ENCODE assay signal across 25 cellular contexts in the genomic region with DNA sequence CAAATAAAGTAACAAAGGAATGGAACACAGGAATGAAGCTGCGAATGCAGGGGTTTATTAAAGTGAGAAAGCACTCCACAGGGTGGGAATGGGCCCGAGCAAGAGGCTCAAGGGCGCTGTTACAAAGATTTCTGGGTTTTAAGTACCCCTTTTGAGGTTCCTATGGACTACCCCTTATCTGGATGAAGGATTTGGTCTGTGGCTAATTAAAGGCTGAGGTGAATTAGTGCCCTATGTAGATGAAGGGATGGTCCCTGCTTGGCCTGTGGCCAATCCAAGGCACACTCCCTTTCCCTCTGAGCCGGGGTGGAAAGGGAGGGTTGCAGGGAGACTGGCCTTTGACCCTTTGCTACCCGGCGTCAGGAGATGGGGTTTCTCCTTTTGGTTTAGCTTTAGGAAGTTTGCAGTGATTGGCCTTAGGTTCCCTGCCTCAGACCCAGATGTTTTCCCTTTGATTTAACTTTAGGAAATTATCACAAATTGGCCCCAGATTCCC. TPM values are rescaled to one million over a fixed set of nuclear protein-coding genes. Genes with fewer than 3 reads are reported as not detected.
DNase-seq lines count a peak whose midpoint lies in the region; ATAC-seq, FAIRE-seq and TF ChIP-seq lines count a peak whose summit lies in the region.
"Had no signal": no experiment of that assay in that cellular context is flagged by ENCODE, and none has a peak within 500 bp of the region (broad histone marks: within the 10 kb centered on the region; RNA-seq: fewer than 3 reads in every experiment).

No MANE protein-coding gene starts in this region.

- in situ Hi-C loops in K562 (cut with MboI), result no loop called here

- no peaks in the 10 kb centered on the region for H3K9me3 ChIP-seq in K562 (replicated peaks; ENCODE audit: control insufficient read depth, insufficient read depth, low read depth, low read length)
- H3K9me3 ChIP-seq in osteoblast (ENCODE audit: low read depth, low read length), result no peaks in the 10 kb centered on the region
- H3K9me3 ChIP-seq: BE2C had no signal

- H2AFZ ChIP-seq in K562 (ENCODE audit: low read depth, low read length) (no peak overlapping the region), osteoblast (ENCODE audit: low read length) (no peak overlapping the region)
- H2AFZ ChIP-seq: GM23338 had no signal

- no peak for FAIRE-seq in K562 (lab: Jason Lieb, UNC)
- FAIRE-seq: A204.1, GM12878, H54, HTR-8/SVneo had no signal

- H3K9ac ChIP-seq in K562 (ENCODE audit: insufficient read depth in 1 of 2, low read depth in 2 of 2, low read length in 2 of 2), result no peak overlapping the region

- no peak overlapping the region for H3K4me3 ChIP-seq in K562
- H3K4me3 ChIP-seq in osteoblast (ENCODE audit: insufficient read depth, low read length), result no peak overlapping the region
- H3K4me3 ChIP-seq: GM12878, GM23338 had no signal

- no peaks in the 10 kb centered on the region for H3K4me1 ChIP-seq in K562 (replicated peaks in 1 of 2; ENCODE audit: control insufficient read depth in 2 of 2, insufficient read depth in 2 of 2, low read length in 2 of 2)
- no peaks in the 10 kb centered on the region for H3K4me1 ChIP-seq in osteoblast (ENCODE audit: insufficient read depth, low read length)
- H3K4me1 ChIP-seq: BE2C had no signal

- no peaks in the 10 kb centered on the region for H3K9me1 ChIP-seq in K562 (ENCODE audit: control insufficient read depth, insufficient read depth, low read length)

- no peaks in the 10 kb centered on the region for H3K36me3 Mint-ChIP-seq in activated T-helper 17 cell treated with anti-CD3 and anti-CD28 coated beads, Interleukin-2, amount 50 U/mL, for 72 hours (ENCODE audit: low read depth)
- H3K36me3 Mint-ChIP-seq: CD4-positive, CD25-positive, alpha-beta regulatory T cell; CD8-positive, alpha-beta memory T cell had no signal

- 0% methylated on average over 6 of the region's 6 CpGs for WGBS in K562 (ENCODE audit: insufficient coverage, low coverage, missing lambda C conversion rate)

- H3K4me2 ChIP-seq in K562 (ENCODE audit: insufficient read depth, low read length) (no peak overlapping the region), osteoblast (ENCODE audit: insufficient read depth, low read length) (no peak overlapping the region)
- H3K4me2 ChIP-seq: GM23338 had no signal

- no TSS peak for BruUV-seq in K562 (replicated peaks; lab: Mats Ljungman, UMichigan)

- ATAC-seq in K562 (no peak), left colon (peak; percentile 76)
- no peak for ATAC-seq in activated T-helper 17 cell treated with anti-CD3 and anti-CD28 coated beads, Interleukin-2, amount 50 U/mL, for 72 hours (replicated peaks)
- ATAC-seq: GM12878 had no signal

- no peak for TF ChIP-seq EP300 in K562 (IDR thresholded peaks at IDR 0.05; ENCODE audit: low read length)

- TF ChIP-seq CTCF in K562 (IDR thresholded peaks at IDR 0.05 in 2 of 3, conservative IDR thresholded peaks at IDR 0.05 in 1 of 3; ENCODE audit: insufficient read depth in 2 of 3, low read depth in 1 of 3, low read length in 3 of 3) (no peak), osteoblast (IDR thresholded peaks at IDR 0.05; ENCODE audit: extremely low read depth, low read depth, low read length) (no peak)

- peaks cover 18% of the 10 kb centered on the region for H3K27me3 Mint-ChIP-seq in activated T-helper 17 cell treated with anti-CD3 and anti-CD28 coated beads, Interleukin-2, amount 50 U/mL, for 72 hours

- no peak overlapping the region for H3K27ac ChIP-seq in K562 (ENCODE audit: extremely low read depth, low read depth, low read length)
- H3K27ac ChIP-seq in osteoblast (ENCODE audit: low read depth, low read length), result no peak overlapping the region

- no peak for TF ChIP-seq POLR2A in K562 (conservative IDR thresholded peaks at IDR 0.05)

- peaks cover 16 to 29% of the 10 kb centered on the region in 2 experiments for H3K27me3 ChIP-seq in K562 (ENCODE audit: control insufficient read depth in 2 of 2, insufficient read depth in 2 of 2, low read length in 2 of 2)
- H3K27me3 ChIP-seq in osteoblast (ENCODE audit: insufficient read depth, low read length), result peaks cover 10% of the 10 kb centered on the region
- H3K27me3 ChIP-seq: BE2C had no signal

- no peak overlapping the region for H3K4me3 Mint-ChIP-seq in activated T-helper 17 cell treated with anti-CD3 and anti-CD28 coated beads, Interleukin-2, amount 50 U/mL, for 72 hours
- H3K4me3 Mint-ChIP-seq: CD4-positive, CD25-positive, alpha-beta regulatory T cell; CD8-positive, alpha-beta memory T cell; GM23338; HFFc6 had no signal

- H3K27ac Mint-ChIP-seq in activated T-helper 17 cell treated with anti-CD3 and anti-CD28 coated beads, Interleukin-2, amount 50 U/mL, for 72 hours, result no peak overlapping the region
- H3K27ac Mint-ChIP-seq: CD8-positive, alpha-beta memory T cell; GM23338; HFFc6 had no signal

- DNase-seq in K562 (ENCODE audit: extremely low read depth in 1 of 4, low spot score in 3 of 4) (no peak), left colon (peak in 1 of 2 donors; percentile 64), osteoblast (ENCODE audit: insufficient read length, low spot score, missing footprints) (peak; percentile 37), T1000 (lab: John Stamatoyannopoulos, UW) (no peak)
- DNase-seq in activated CD4-positive, alpha-beta T cell treated with anti-CD3 and anti-CD28 coated beads for 48 hours, result no peak
- DNase-seq: ACHN; BE2C; C1 segment of cervical spinal cord; CD4-positive, CD25-positive, alpha-beta regulatory T cell; CD8-positive, alpha-beta memory T cell; COR-L47; DMS 273 treated with DMSO at 0.1 percent for 48 hours; DMS53; DND-41; EL; HCEC 1CT; HFFc6; IMR-90 had no signal

- CTCF ChIA-PET in K562 (lab: Yijun Ruan, JAX; ENCODE audit: low intra/inter-chr PET ratio), result no interaction called here

- POLR2A ChIA-PET in K562 (lab: Yijun Ruan, JAX), result interaction anchor here (1.2 kb wide), 1 partner anchor 12 kb away, joined by 4 read pairs; no protein-coding TSS in a partner anchor

- H3K79me2 ChIP-seq in K562 (ENCODE audit: control insufficient read depth, insufficient read depth, low read length), result no peaks in the 10 kb centered on the region
- no peaks in the 10 kb centered on the region for H3K79me2 ChIP-seq in osteoblast (ENCODE audit: insufficient read depth, low read length)

- intact Hi-C loops in K562 (cut with micrococcal nuclease) (loop anchor here (5.0 kb wide), 1 partner anchor 89 kb away; no protein-coding TSS in a partner anchor), left colon (cut with DNase I, micrococcal nuclease) (no loop called here)

- H4K20me1 ChIP-seq in K562 (replicated peaks; ENCODE audit: control insufficient read depth, insufficient read depth, low read length) (no peaks in the 10 kb centered on the region), osteoblast (ENCODE audit: insufficient read depth, low read length) (no peaks in the 10 kb centered on the region)

- no peaks in the 10 kb centered on the region for H3K9me3 Mint-ChIP-seq in activated T-helper 17 cell treated with anti-CD3 and anti-CD28 coated beads, Interleukin-2, amount 50 U/mL, for 72 hours
- H3K9me3 Mint-ChIP-seq: CD8-positive, alpha-beta memory T cell; GM23338; HFFc6 had no signal

- TF ChIP-seq RAD21 in K562 (CRISPR knock-in tag; conservative IDR thresholded peaks at IDR 0.05 in 1 of 2, IDR thresholded peaks at IDR 0.05 in 1 of 2), result no peak

- H3K4me1 Mint-ChIP-seq in activated T-helper 17 cell treated with anti-CD3 and anti-CD28 coated beads, Interleukin-2, amount 50 U/mL, for 72 hours, result no peaks in the 10 kb centered on the region
- H3K4me1 Mint-ChIP-seq: CD4-positive, CD25-positive, alpha-beta regulatory T cell; CD8-positive, alpha-beta memory T cell had no signal

- H3K36me3 ChIP-seq in K562 (ENCODE audit: control insufficient read depth, insufficient read depth, low read length) (no peaks in the 10 kb centered on the region), osteoblast (ENCODE audit: insufficient read depth, low read length) (no peaks in the 10 kb centered on the region)
- H3K36me3 ChIP-seq: BE2C had no signal

TF ChIP-seq in K562, 482 proteins besides CTCF, POLR2A, EP300 and RAD21 (continues in another document):
- TF ChIP-seq ATF7 (IDR thresholded peaks at IDR 0.05) (peak; percentile 23; the same call in 1 of the 2 replicates), VEZF1 (CRISPR knock-in tag; IDR thresholded peaks at IDR 0.05) (no peak)

RNA-seq across cellular contexts. Expression of gene CNGA3, which starts 47.5 kb away (rescaled TPM):
- total RNA-seq in K562 (2011; cell fraction: chromatin; rRNA removed; ENCODE audit: low replicate concordance), result not detected in 2 replicates
- not detected in 2 replicates for total RNA-seq in K562 (2011; cell fraction: nucleolus; rRNA removed)
- not detected in 2 replicates for total RNA-seq in K562 (2011; cell fraction: nucleoplasm; rRNA removed)
- not detected in 2 replicates for total RNA-seq in K562 (2014; rRNA removed)
- not detected in 2 replicates for total RNA-seq in K562 (2014; rRNA removed; fragmentation: Illumina TruSeq; extraction: Trizol)
- total RNA-seq in K562 (2015; rRNA removed; fragmentation: Illumina TruSeq; extraction: Trizol), result not detected in 2 replicates
- total RNA-seq in K562 (2021), result not detected in 2 replicates
- polyA plus RNA-seq in K562 (2011; rRNA removed), result not detected in 2 replicates
- polyA plus RNA-seq in K562 (2011; cell fraction: cytosol; rRNA removed), result not detected in 2 replicates
- not detected in 2 replicates for polyA plus RNA-seq in K562 (2011; cell fraction: nucleus; rRNA removed)
- polyA plus RNA-seq in K562 (2012), result 0.03 TPM in 1 of 2 replicates, not detected in the other
- polyA plus RNA-seq in K562 (2014; fragmentation: Illumina TruSeq; extraction: Trizol), result not detected in 2 replicates
- not detected for polyA plus RNA-seq in K562 (2014; fragmentation: Nextera tagmentation; extraction: Ambion mirVana)
- polyA plus RNA-seq in K562 (2014; rRNA removed), result not detected in 2 replicates
- polyA minus RNA-seq in K562 (2011; rRNA and poly(A)+ RNA removed), result not detected in 2 replicates
- polyA minus RNA-seq in K562 (2011; cell fraction: cytosol; rRNA and poly(A)+ RNA removed), result not detected in 2 replicates
- polyA minus RNA-seq in K562 (2011; cell fraction: nucleus; rRNA and poly(A)+ RNA removed), result not detected in 2 replicates
- 1 to 10 TPM in 1 of 2 donors, under 1 TPM in 1; 0.27 to 1.3 TPM for total RNA-seq in left colon
- total RNA-seq in osteoblast, result 0.29 and 0.36 TPM in 2 replicates
- total RNA-seq in activated T-helper 17 cell treated with anti-CD3 and anti-CD28 coated beads, Interleukin-2, amount 50 U/mL, for 72 hours, result not detected
- total RNA-seq: CD4-positive, CD25-positive, alpha-beta regulatory T cell; CD8-positive, alpha-beta memory T cell; G401; GM12878; GM23338 had no signal
- polyA plus RNA-seq: CD4-positive, CD25-positive, alpha-beta regulatory T cell; CD8-positive, alpha-beta memory T cell; GM12878; GM23338; IMR-90 had no signal
